17 cellular contexts compared by ENCODE assay signal in the genomic region with DNA sequence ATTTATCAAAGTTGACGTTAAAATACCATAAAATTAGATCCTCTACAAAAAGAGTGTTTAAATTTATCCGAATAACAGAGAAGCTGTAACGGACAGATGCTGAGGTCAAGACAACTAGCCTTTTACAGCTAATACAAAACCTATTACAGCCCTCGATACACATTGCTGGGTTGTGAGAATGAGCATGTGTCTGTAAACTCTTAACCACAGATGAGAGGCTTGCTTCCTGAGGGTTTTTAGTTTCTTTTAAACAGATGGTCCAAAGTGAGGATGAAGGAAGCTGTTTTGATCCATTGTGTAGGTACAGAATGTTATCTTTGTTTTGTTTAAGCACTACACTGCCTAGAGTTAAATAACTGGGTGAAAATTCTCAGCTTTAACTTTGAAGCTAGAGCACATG.
DNase-seq lines count a peak whose midpoint lies in the region; ATAC-seq, FAIRE-seq and TF ChIP-seq lines count a peak whose summit lies in the region.
"Had no signal": no experiment of that assay in that cellular context is flagged by ENCODE, and none has a peak within 500 bp of the region (broad histone marks: within the 10 kb centered on the region; RNA-seq: fewer than 3 reads in every experiment).

No MANE protein-coding gene starts in this region.

- in situ Hi-C loops in GM13977 (cut with MboI; ENCODE audit: low pct_unique_long_range_greater_than_20kb, low sequenced_read_pairs, unreplicated experiment), result no loop called here

- H3K36me3 ChIP-seq in thyroid gland, result no peaks in the 10 kb centered on the region
- H3K36me3 ChIP-seq: ascending aorta, right atrium auricular region had no signal

- TF ChIP-seq CTCF in thyroid gland (IDR thresholded peaks at IDR 0.05), result no peak
- TF ChIP-seq CTCF in GM13977 (IDR thresholded peaks at IDR 0.05; ENCODE audit: extremely low read depth, insufficient read depth, missing control alignments), result no peak

- intact Hi-C loops in head of caudate nucleus (cut with DNase I), result no loop called here
- intact Hi-C loops in thyroid gland (cut with DNase I), result no loop called here

- no peaks in the 10 kb centered on the region for H3K4me1 ChIP-seq in thyroid gland
- H3K4me1 ChIP-seq: ascending aorta had no signal

- no peak overlapping the region for H3K4me3 ChIP-seq in thyroid gland (replicated peaks in 1 of 3)
- H3K4me3 ChIP-seq: ascending aorta, right atrium auricular region had no signal

- DNase-seq in RPMI7951 (ENCODE audit: low read depth) (peak; percentile 49), head of caudate nucleus (no peak), thyroid gland (no peak), GM13977 (ENCODE audit: low spot score) (no peak)
- DNase-seq in activated naive CD4-positive, alpha-beta T cell treated with anti-CD3 and anti-CD28 coated beads, Interleukin-2, amount 50 U/mL, for 72 hours (ENCODE audit: low spot score in 2 of 2), result no peak
- DNase-seq: activated effector memory CD4-positive, alpha-beta T cell treated with Interleukin-2 at 50 U/mL for 16 hours; C1 segment of cervical spinal cord; NCI-H774; stimulated activated CD4-positive, alpha-beta T cell treated with anti-CD3 and anti-CD28 coated beads, Interleukin-4, amount 100 ng/mL, for 4 hours; stimulated activated naive B cell treated with anti-CD40 and anti-IgM and Interleukin-4, amounts not matched to agents 10 μg/mL and 1 μg/mL and 100 μg/mL, for 72 hours; T-helper 9 cell had no signal

- no peaks in the 10 kb centered on the region for H3K27me3 ChIP-seq in thyroid gland
- H3K27me3 ChIP-seq: ascending aorta, right atrium auricular region had no signal

- no peaks in the 10 kb centered on the region for H3K36me3 Mint-ChIP-seq in activated naive CD4-positive, alpha-beta T cell treated with anti-CD3 and anti-CD28 coated beads, Interleukin-2, amount 50 U/mL, for 72 hours
- H3K36me3 Mint-ChIP-seq: stimulated activated naive B cell treated with anti-CD40 and anti-IgM and Interleukin-4, amounts not matched to agents 10 μg/mL and 1 μg/mL and 100 μg/mL, for 72 hours had no signal

- no peak overlapping the region for H3K27ac ChIP-seq in thyroid gland
- H3K27ac ChIP-seq: ascending aorta, right atrium auricular region had no signal

- H3K27ac Mint-ChIP-seq in activated naive CD4-positive, alpha-beta T cell treated with anti-CD3 and anti-CD28 coated beads, Interleukin-2, amount 50 U/mL, for 72 hours, result no peak overlapping the region
- H3K27ac Mint-ChIP-seq: stimulated activated naive B cell treated with anti-CD40 and anti-IgM and Interleukin-4, amounts not matched to agents 10 μg/mL and 1 μg/mL and 100 μg/mL, for 72 hours had no signal

- no peak for TF ChIP-seq POLR2A in thyroid gland (IDR thresholded peaks at IDR 0.05)

- no peaks in the 10 kb centered on the region for H3K9me3 ChIP-seq in thyroid gland
- H3K9me3 ChIP-seq: ascending aorta, right atrium auricular region had no signal

- 88 to 91% methylated on average over 4 of the region's 4 CpGs for WGBS in thyroid gland, 2 donors

- no peaks in the 10 kb centered on the region for H3K9me3 Mint-ChIP-seq in activated naive CD4-positive, alpha-beta T cell treated with anti-CD3 and anti-CD28 coated beads, Interleukin-2, amount 50 U/mL, for 72 hours
- H3K9me3 Mint-ChIP-seq: stimulated activated naive B cell treated with anti-CD40 and anti-IgM and Interleukin-4, amounts not matched to agents 10 μg/mL and 1 μg/mL and 100 μg/mL, for 72 hours had no signal

- FAIRE-seq in islet of Langerhans (lab: Jason Lieb, UNC), result peak; percentile 43
- FAIRE-seq: G401.6 had no signal

- peak; percentile 61 for ATAC-seq in GM18867 (IDR thresholded peaks at IDR 0.05; ENCODE audit: unreplicated experiment)
- peak; percentile 59 for ATAC-seq in HG03457 (IDR thresholded peaks at IDR 0.05; ENCODE audit: unreplicated experiment)
- ATAC-seq in activated naive CD4-positive, alpha-beta T cell treated with anti-CD3 and anti-CD28 coated beads, Interleukin-2, amount 50 U/mL, for 72 hours, result no peak
- ATAC-seq: stimulated activated naive B cell treated with anti-CD40 and anti-IgM and Interleukin-4, amounts not matched to agents 10 μg/mL and 1 μg/mL and 100 μg/mL, for 72 hours had no signal

Comparison
In these comparisons a context has a peak if more than half of its experiments do, and no peak if none do; other contexts are left out.
1. ATAC-seq: peak in GM18867 (single experiment) and HG03457 (single experiment); none in activated naive CD4-positive, alpha-beta T cell treated with anti-CD3 and anti-CD28 coated beads, Interleukin-2, amount 50 U/mL, for 72 hours (0 of 2).